Comparison of ENCODE assay signal across 8 cellular contexts in the genomic region with DNA sequence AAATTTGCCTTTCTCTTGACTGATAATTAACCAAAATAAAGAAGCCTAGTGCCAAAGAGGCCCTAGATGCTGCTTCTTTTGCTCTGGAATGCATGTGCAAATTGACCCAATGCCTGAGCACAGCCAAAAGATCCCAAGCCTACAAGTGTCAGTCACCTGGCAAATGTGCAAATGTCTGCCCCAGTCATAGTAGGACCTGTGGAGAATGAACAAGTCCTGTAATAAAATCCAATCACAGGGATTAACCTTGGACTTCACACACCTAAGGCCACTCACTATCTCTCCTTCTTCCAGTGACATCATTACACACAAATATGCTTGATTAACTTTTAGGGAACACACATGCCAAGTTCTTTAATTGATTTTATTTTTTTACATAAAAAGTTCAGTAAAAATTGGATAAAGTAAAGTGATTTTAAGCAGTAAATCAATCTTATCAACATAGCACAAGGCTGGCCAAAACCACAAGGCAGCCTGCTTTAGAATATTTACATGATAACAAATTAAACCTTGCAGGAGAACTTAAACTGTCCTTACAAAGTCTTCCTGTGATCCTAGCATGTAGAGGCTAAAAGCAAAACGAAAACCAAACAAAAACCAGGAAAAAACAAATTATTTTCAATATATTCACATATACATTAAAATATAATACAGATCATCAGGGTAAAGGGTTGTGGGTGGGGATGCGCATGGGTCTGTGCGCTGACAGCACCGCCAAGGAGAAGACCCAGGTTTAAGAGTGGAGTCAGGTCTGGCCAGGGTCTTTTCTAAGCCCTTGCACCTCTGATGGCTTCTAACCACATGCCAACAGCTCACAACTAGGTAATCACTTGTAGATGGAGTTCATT. TPM values are rescaled to one million over a fixed set of nuclear protein-coding genes. Genes with fewer than 3 reads are reported as not detected.
DNase-seq lines count a peak whose midpoint lies in the region; ATAC-seq and TF ChIP-seq lines count a peak whose summit lies in the region.
"Had no signal": no experiment of that assay in that cellular context is flagged by ENCODE, and none has a peak within 500 bp of the region (broad histone marks: within the 10 kb centered on the region; RNA-seq: fewer than 3 reads in every experiment).

No MANE protein-coding gene starts in this region.

- H3K4me3 ChIP-seq in DND-41 (ENCODE audit: low read depth in 1 of 2, low read length in 2 of 2) = peak overlapping the region in 1 of 2 experiments; percentile 31; a peak in 2 of 4 replicates
- H3K4me3 ChIP-seq in NB4 (ENCODE audit: low read depth, low read length) = peak overlapping the region; percentile 4
- no peak overlapping the region for H3K4me3 ChIP-seq in body of pancreas
- H3K4me3 ChIP-seq in neutrophil (ENCODE audit: low read depth in 1 of 2, low read length in 1 of 2) = no peak overlapping the region

- peak overlapping the region; percentile 61 for H3K9ac ChIP-seq in DND-41 (ENCODE audit: low read depth, low read length)

- no peak overlapping the region for H2AFZ ChIP-seq in DND-41 (ENCODE audit: low read depth, low read length)

- WGBS in body of pancreas, 2 donors = 74 to 75% methylated on average over 4 of the region's 4 CpGs

- H3K27ac ChIP-seq in DND-41 (ENCODE audit: low read length) (peak overlapping the region; percentile 97), body of pancreas (peak overlapping the region in 1 of 4 donors; percentile 44), neutrophil (peak overlapping the region; percentile 75)

- TF ChIP-seq POLR2A in NB4 (IDR thresholded peaks at IDR 0.05; ENCODE audit: extremely low read depth, insufficient read length) (no peak), body of pancreas (IDR thresholded peaks at IDR 0.05) (no peak)

- TF ChIP-seq CTCF in DND-41 (IDR thresholded peaks at IDR 0.05; ENCODE audit: borderline replicate concordance, extremely low read depth, low read length, poor library complexity, severe bottlenecking) (no peak), NB4 (IDR thresholded peaks at IDR 0.05; ENCODE audit: low read depth, low read length) (no peak), body of pancreas (IDR thresholded peaks at IDR 0.05) (no peak), neutrophil (IDR thresholded peaks at IDR 0.05) (no peak)

- H3K36me3 ChIP-seq in DND-41 (ENCODE audit: insufficient read depth, low read length) = peaks cover 51% of the 10 kb centered on the region
- peaks cover 0 to 4% of the 10 kb centered on the region in 2 donors for H3K36me3 ChIP-seq in body of pancreas (replicated peaks in 1 of 2; ENCODE audit: insufficient read depth in 1 of 2, low read depth in 2 of 2)
- H3K36me3 ChIP-seq in neutrophil = peaks cover 63% of the 10 kb centered on the region

- H3K9me3 ChIP-seq in DND-41 (ENCODE audit: insufficient read depth, low read length, severe bottlenecking) (no peaks in the 10 kb centered on the region), body of pancreas (no peaks in the 10 kb centered on the region), neutrophil (no peaks in the 10 kb centered on the region)

- H3K27me3 ChIP-seq in DND-41 (ENCODE audit: insufficient read depth, low read length, poor library complexity) (no peaks in the 10 kb centered on the region), body of pancreas (no peaks in the 10 kb centered on the region), neutrophil (no peaks in the 10 kb centered on the region)

- peak; percentile 14 for DNase-seq in DND-41
- no peak for DNase-seq in NB4 (ENCODE audit: low read depth)
- DNase-seq in body of pancreas = peak in 1 of 4 donors; percentile 44
- no peak for DNase-seq in dermis blood vessel endothelial cell
- no peak for DNase-seq in NCI-H2107 (lab: John Stamatoyannopoulos, UW)
- DNase-seq: substantia nigra had no signal

- peaks cover 36% of the 10 kb centered on the region for H3K79me2 ChIP-seq in DND-41 (ENCODE audit: insufficient read depth, low read length)

- ATAC-seq in DND-41 (ENCODE audit: insufficient read depth, low read depth) = no peak
- peak; percentile 52 for ATAC-seq in body of pancreas
- ATAC-seq in GM21390 (IDR thresholded peaks at IDR 0.05; ENCODE audit: unreplicated experiment) = no peak

- no peaks in the 10 kb centered on the region for H4K20me1 ChIP-seq in DND-41 (ENCODE audit: insufficient read depth, low read length)

- H3K4me1 ChIP-seq in DND-41 (ENCODE audit: insufficient read depth, low read length) (peaks cover 84% of the 10 kb centered on the region), body of pancreas (peaks cover 20% of the 10 kb centered on the region), neutrophil (ENCODE audit: control insufficient read depth in 1 of 2, insufficient read depth in 1 of 2, low read depth in 1 of 2, low read length in 1 of 2) (peaks cover 25% of the 10 kb centered on the region in 2 experiments)

- intact Hi-C loops in body of pancreas (cut with DNase I) = no loop called here

- peak overlapping the region; percentile 46 for H3K4me2 ChIP-seq in DND-41 (ENCODE audit: insufficient read depth, low read length)

RNA-seq across cellular contexts. Expression of a gene that starts 36.8 kb away (rescaled TPM):
- total RNA-seq in body of pancreas (100 to 1,000 TPM in 1 of 2 donors, 10 to 100 TPM in 1; 98.8 to 151 TPM), dermis blood vessel endothelial cell (30.6 and 52.2 TPM in 2 replicates)

RNA-seq across cellular contexts. Expression of a gene that starts 39.8 kb away (rescaled TPM):
- total RNA-seq in body of pancreas (10 to 100 TPM; 25.4 to 67.2 TPM), dermis blood vessel endothelial cell (22.7 and 44.6 TPM in 2 replicates)
